9 cellular contexts compared by ENCODE assay signal in genomic region chr12:53498235-53498630, GRCh38. TPM values are rescaled to one million over a fixed set of nuclear protein-coding genes. Genes with fewer than 3 reads are reported as not detected.
A peak's percentile ranks its signal among the peaks of the same experiment; 100 is the strongest.
DNase-seq lines count a peak whose midpoint lies in the region; ATAC-seq and TF ChIP-seq lines count a peak whose summit lies in the region.
"Had no signal": no experiment of that assay in that cellular context is flagged by ENCODE, and none has a peak within 500 bp of the region (broad histone marks: within the 10 kb centered on the region; RNA-seq: fewer than 3 reads in every experiment).

No MANE protein-coding gene starts in this region.

- ATAC-seq in HG03460 (IDR thresholded peaks at IDR 0.05; ENCODE audit: unreplicated experiment), result no peak

- no peak for TF ChIP-seq CTCF in AG10803 (conservative IDR thresholded peaks at IDR 0.05; ENCODE audit: low read length)
- no peak for TF ChIP-seq CTCF in nephron progenitor cell (IDR thresholded peaks at IDR 0.05)

- H3K4me1 Mint-ChIP-seq in nephron progenitor cell, result peaks cover 76% of the 10 kb centered on the region

- peaks cover 7% of the 10 kb centered on the region for H3K27me3 Mint-ChIP-seq in nephron progenitor cell (ENCODE audit: low read depth, poor library complexity)

- peak overlapping the region; percentile 69 for H3K4me3 ChIP-seq in AG10803 (ENCODE audit: low read length)

- H3K9me3 Mint-ChIP-seq in nephron progenitor cell, result no peaks in the 10 kb centered on the region

- peak overlapping the region; percentile 92 for H3K27ac ChIP-seq in KOPT-K1 (ENCODE audit: low read depth, low read length, poor library complexity, severe bottlenecking)

- no peaks in the 10 kb centered on the region for H3K36me3 Mint-ChIP-seq in nephron progenitor cell (ENCODE audit: low read depth)

- no peaks in the 10 kb centered on the region for H3K9me3 ChIP-seq in KOPT-K1 (ENCODE audit: insufficient read depth, low read length, poor library complexity, severe bottlenecking)

- no peak overlapping the region for H3K27ac Mint-ChIP-seq in nephron progenitor cell

- DNase-seq in AG10803 (ENCODE audit: low read depth) (no peak), cerebellum (ENCODE audit: low spot score) (peak; percentile 75), nephron progenitor cell (no peak), NCI-H2171 (lab: John Stamatoyannopoulos, UW) (no peak), iPS-NIHi7 (ENCODE audit: extremely low spot score) (no peak), NCI-H128 (lab: John Stamatoyannopoulos, UW; ENCODE audit: unreplicated experiment) (no peak)
- DNase-seq: NCI-H524 treated with DMSO at 0.1 percent for 48 hours had no signal

- H3K36me3 ChIP-seq in KOPT-K1 (ENCODE audit: insufficient read depth, low read length), result no peaks in the 10 kb centered on the region

- H3K4me3 Mint-ChIP-seq in nephron progenitor cell, result peak overlapping the region; percentile 83

RNA-seq across cellular contexts. Expression of gene MAP3K12, which starts 1.0 kb away (rescaled TPM):
- total RNA-seq in cerebellum, result 32.9 TPM

RNA-seq across cellular contexts. Expression of gene TARBP2, which starts 2.9 kb away (rescaled TPM):
- total RNA-seq in cerebellum, result 26.4 TPM

RNA-seq across cellular contexts. Expression of gene NPFF, which starts 9.1 kb away (rescaled TPM):
- not detected for total RNA-seq in cerebellum

RNA-seq across cellular contexts. Expression of gene PCBP2, which starts 46.3 kb away (rescaled TPM):
- total RNA-seq in cerebellum, result 280 TPM

RNA-seq across cellular contexts. Expression of gene PRR13, which starts 56.7 kb away (rescaled TPM):
- 6.2 TPM for total RNA-seq in cerebellum
